Comparison of ENCODE assay signal across 22 cellular contexts in genomic region chr9:91534374-91534773, GRCh38.
DNase-seq lines count a peak whose midpoint lies in the region; ATAC-seq, FAIRE-seq and TF ChIP-seq lines count a peak whose summit lies in the region.
"Had no signal": no experiment of that assay in that cellular context is flagged by ENCODE, and none has a peak within 500 bp of the region (broad histone marks: within the 10 kb centered on the region; RNA-seq: fewer than 3 reads in every experiment).

No MANE protein-coding gene starts in this region.

- no peak overlapping the region for H3K4me3 ChIP-seq in WERI-Rb-1 (ENCODE audit: low read depth, low read length)
- H3K4me3 ChIP-seq: GM23338, ovary, SK-N-MC had no signal

- peak; percentile 84 for FAIRE-seq in RCC 7860 (lab: Jason Lieb, UNC)

- H3K27ac ChIP-seq in WERI-Rb-1 = no peak overlapping the region
- H3K27ac ChIP-seq: ovary, SK-N-MC had no signal

- ATAC-seq in esophagus mucosa (peak; percentile 36), GM19324 (IDR thresholded peaks at IDR 0.05; ENCODE audit: low FRiP score, unreplicated experiment) (no peak)
- ATAC-seq: activated CD4-positive, alpha-beta T cell treated with anti-CD3 and anti-CD28 coated beads for 36 hours; activated T-cell treated with anti-CD3 and anti-CD28 coated beads, Interleukin-2, amount 50 U/mL, for 4 hours; GM23338; T-helper 17 cell had no signal

- no peaks in the 10 kb centered on the region for H3K27me3 ChIP-seq in WERI-Rb-1 (ENCODE audit: insufficient read depth, low read depth, severe bottlenecking)
- H3K27me3 ChIP-seq: ovary had no signal

- H3K9me3 ChIP-seq in WERI-Rb-1 (ENCODE audit: severe bottlenecking) = no peaks in the 10 kb centered on the region
- H3K9me3 ChIP-seq: ovary had no signal

- DNase-seq in ELR (ENCODE audit: low read depth) (peak; percentile 37), RCC 7860 (ENCODE audit: low spot score) (peak; percentile 67), renal cortical epithelial cell (ENCODE audit: low read depth) (peak; percentile 45), HuH-7 (ENCODE audit: low spot score) (no peak), WERI-Rb-1 (no peak)
- DNase-seq: activated CD4-positive, alpha-beta T cell treated with anti-CD3 and anti-CD28 coated beads for 36 hours; activated naive CD4-positive, alpha-beta T cell treated with anti-CD3 and anti-CD28 coated beads for 36 hours; activated T-cell treated with anti-CD3 and anti-CD28 coated beads, Interleukin-2, amount 50 U/mL, for 4 hours; central memory CD4-positive, alpha-beta T cell; foreskin melanocyte; hippocampal formation; immature natural killer cell; NCI-H187; NCI-H2171 treated with DMSO at 0.1 percent for 48 hours; NCI-H69; ovary; RPMI8226; T-helper 17 cell had no signal

- no peak for TF ChIP-seq CTCF in WERI-Rb-1 (IDR thresholded peaks at IDR 0.05; ENCODE audit: low read depth, low read length)

- H3K36me3 ChIP-seq in WERI-Rb-1 = no peaks in the 10 kb centered on the region
- H3K36me3 ChIP-seq: ovary had no signal

Comparison
In these comparisons a context has a peak if more than half of its experiments do, and no peak if none do; other contexts are left out.
1. DNase-seq: peak in ELR (single experiment), RCC 7860 (single experiment) and renal cortical epithelial cell (single experiment); none in HuH-7 (single experiment) and WERI-Rb-1 (single experiment).